Comparison of ENCODE assay signal across 20 cellular contexts in genomic region chrX:140229187-140229586, GRCh38.
"Had no signal": no experiment of that assay in that cellular context is flagged by ENCODE, and none has a peak within 500 bp of the region (broad histone marks: within the 10 kb centered on the region; RNA-seq: fewer than 3 reads in every experiment).

No MANE protein-coding gene starts in this region.

- H3K4me1 Mint-ChIP-seq: activated CD4-positive, alpha-beta T cell treated with anti-CD3 and anti-CD28 coated beads for 36 hours; activated naive CD8-positive, alpha-beta T cell treated with anti-CD3 and anti-CD28 coated beads for 36 hours; central memory CD8-positive, alpha-beta T cell; memory B cell; naive thymus-derived CD8-positive, alpha-beta T cell; stimulated activated naive B cell treated with anti-CD40 and anti-IgM and Interleukin-4, amounts not matched to agents 10 μg/mL and 1 μg/mL and 100 μg/mL, for 72 hours had no signal

- H3K9me3 ChIP-seq: neutrophil, sigmoid colon, thoracic aorta had no signal

- H3K27me3 ChIP-seq: neutrophil, sigmoid colon, upper lobe of left lung had no signal

- H3K36me3 ChIP-seq: neutrophil, sigmoid colon, thoracic aorta, upper lobe of left lung had no signal

- H3K4me3 Mint-ChIP-seq: activated CD4-positive, alpha-beta T cell treated with anti-CD3 and anti-CD28 coated beads for 36 hours; activated naive CD8-positive, alpha-beta T cell treated with anti-CD3 and anti-CD28 coated beads for 36 hours; central memory CD8-positive, alpha-beta T cell; memory B cell; naive thymus-derived CD8-positive, alpha-beta T cell; stimulated activated naive B cell treated with anti-CD40 and anti-IgM and Interleukin-4, amounts not matched to agents 10 μg/mL and 1 μg/mL and 100 μg/mL, for 72 hours had no signal

- H3K27me3 Mint-ChIP-seq: activated CD4-positive, alpha-beta T cell treated with anti-CD3 and anti-CD28 coated beads for 36 hours; activated naive CD8-positive, alpha-beta T cell treated with anti-CD3 and anti-CD28 coated beads for 36 hours; central memory CD8-positive, alpha-beta T cell; memory B cell; naive thymus-derived CD8-positive, alpha-beta T cell; stimulated activated naive B cell treated with anti-CD40 and anti-IgM and Interleukin-4, amounts not matched to agents 10 μg/mL and 1 μg/mL and 100 μg/mL, for 72 hours had no signal

- FAIRE-seq: endometrium had no signal

- H3K4me3 ChIP-seq: coronary artery, sigmoid colon, thoracic aorta, upper lobe of left lung had no signal

- H3K36me3 Mint-ChIP-seq: activated naive CD8-positive, alpha-beta T cell treated with anti-CD3 and anti-CD28 coated beads for 36 hours; memory B cell; naive thymus-derived CD8-positive, alpha-beta T cell; stimulated activated naive B cell treated with anti-CD40 and anti-IgM and Interleukin-4, amounts not matched to agents 10 μg/mL and 1 μg/mL and 100 μg/mL, for 72 hours had no signal

- DNase-seq: activated CD4-positive, alpha-beta T cell treated with anti-CD3 and anti-CD28 coated beads for 36 hours; activated CD4-positive, alpha-beta T cell treated with anti-CD3 and anti-CD28 coated beads, Interleukin-2, amount 50 U/mL, for 48 hours; activated naive CD4-positive, alpha-beta T cell; activated naive CD8-positive, alpha-beta T cell treated with anti-CD3 and anti-CD28 coated beads for 36 hours; amygdala; erythroblast; foreskin melanocyte; hypothalamus; naive thymus-derived CD8-positive, alpha-beta T cell; sigmoid colon; stimulated activated CD4-positive, alpha-beta T cell treated with anti-CD3 and anti-CD28 coated beads, Interleukin-4, amount 100 ng/mL, for 4 hours; stimulated activated naive B cell treated with anti-CD40 and anti-IgM and Interleukin-4, amounts not matched to agents 10 μg/mL and 1 μg/mL and 100 μg/mL, for 72 hours; upper lobe of left lung had no signal

- H3K27ac ChIP-seq: coronary artery, neutrophil, parathyroid adenoma, sigmoid colon, thoracic aorta, upper lobe of left lung had no signal

- H3K27ac Mint-ChIP-seq: activated CD4-positive, alpha-beta T cell treated with anti-CD3 and anti-CD28 coated beads for 36 hours; activated naive CD8-positive, alpha-beta T cell treated with anti-CD3 and anti-CD28 coated beads for 36 hours; memory B cell; naive thymus-derived CD8-positive, alpha-beta T cell; stimulated activated naive B cell treated with anti-CD40 and anti-IgM and Interleukin-4, amounts not matched to agents 10 μg/mL and 1 μg/mL and 100 μg/mL, for 72 hours had no signal

- ATAC-seq: activated CD4-positive, alpha-beta T cell treated with anti-CD3 and anti-CD28 coated beads for 36 hours; naive thymus-derived CD8-positive, alpha-beta T cell; stimulated activated naive B cell treated with anti-CD40 and anti-IgM and Interleukin-4, amounts not matched to agents 10 μg/mL and 1 μg/mL and 100 μg/mL, for 72 hours had no signal

- H3K4me1 ChIP-seq: parathyroid adenoma, sigmoid colon, upper lobe of left lung had no signal
